8 cellular contexts compared by ENCODE assay signal in the genomic region with DNA sequence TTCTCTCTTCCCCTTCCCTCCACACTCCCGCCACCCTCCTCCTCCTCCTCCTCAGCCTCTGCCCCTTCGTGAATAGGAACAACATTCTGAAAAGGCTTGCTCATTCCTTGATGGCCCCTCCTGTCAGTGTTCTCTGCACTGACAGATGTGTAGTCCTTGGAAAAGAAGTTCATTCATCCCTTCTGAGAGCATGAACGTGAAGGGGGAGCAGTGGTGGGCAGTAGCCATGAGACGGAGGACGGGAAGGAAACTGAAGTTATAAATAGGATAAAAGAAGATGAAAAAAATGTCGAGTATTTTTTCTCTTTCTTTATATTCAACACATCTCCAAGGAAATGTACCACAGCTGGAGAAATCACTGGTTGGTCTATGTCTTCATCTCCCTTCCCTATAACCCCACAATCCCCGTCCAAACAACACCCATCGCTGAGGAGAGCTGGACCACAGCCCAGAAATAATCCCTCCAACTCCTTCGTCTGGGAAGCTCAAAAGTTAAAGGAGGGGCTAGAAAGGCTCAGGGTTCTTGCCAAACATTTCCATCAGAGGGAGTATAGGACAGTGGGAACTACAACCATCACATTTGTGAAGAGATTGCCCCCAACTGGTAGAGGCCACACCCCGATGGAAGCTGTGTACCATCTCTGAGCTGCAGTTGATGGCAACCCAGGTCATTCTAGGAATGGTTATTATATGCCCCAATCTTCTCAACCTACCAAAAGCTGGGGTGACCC. TPM values are rescaled to one million over a fixed set of nuclear protein-coding genes. Genes with fewer than 3 reads are reported as not detected.
DNase-seq lines count a peak whose midpoint lies in the region; ATAC-seq and TF ChIP-seq lines count a peak whose summit lies in the region.

No MANE protein-coding gene starts in this region.

- WGBS in right lobe of liver (ENCODE audit: insufficient coverage, low coverage, low lambda C conversion rate, missing lambda C conversion rate), result 34% methylated on average over 9 of the region's 10 CpGs

- no peak for DNase-seq in AG10803 (ENCODE audit: low read depth)
- no peak for DNase-seq in GM23338 (ENCODE audit: low spot score)
- no peak for DNase-seq in activated naive CD8-positive, alpha-beta T cell treated with anti-CD3 and anti-CD28 coated beads for 36 hours
- DNase-seq in right lobe of liver, result no peak
- no peak for DNase-seq in NCI-H187 treated with DMSO at 0.1 percent for 48 hours (lab: John Stamatoyannopoulos, UW)
- no peak for DNase-seq in mesenteric fat pad (ENCODE audit: low spot score)
- no peak for DNase-seq in Kasumi-1 (lab: John Stamatoyannopoulos, UW)

- intact Hi-C loops in right lobe of liver (cut with DNase I), result no loop called here

- H3K79me2 ChIP-seq in GM23338 (replicated peaks; ENCODE audit: insufficient read depth), result peaks cover 5% of the 10 kb centered on the region; the same call in 1 of the 2 replicates

- TF ChIP-seq CTCF in AG10803 (conservative IDR thresholded peaks at IDR 0.05; ENCODE audit: low read length), result peak; percentile 12; the same call in 1 of the 2 replicates
- TF ChIP-seq CTCF in GM23338 (conservative IDR thresholded peaks at IDR 0.05; ENCODE audit: low read depth in 2 of 2), result peak; percentile 25 to 53; a peak in 2 of 4 replicates
- peak in 1 of 4 donors; percentile 32 for TF ChIP-seq CTCF in right lobe of liver (IDR thresholded peaks at IDR 0.05)

- no peaks in the 10 kb centered on the region for H3K9me2 ChIP-seq in GM23338 (ENCODE audit: insufficient read depth)

- H3K9me3 ChIP-seq in right lobe of liver, result no peaks in the 10 kb centered on the region

- H3F3A ChIP-seq in GM23338 (replicated peaks; ENCODE audit: low read depth), result 0 out of 2 replicates have a peak, but pooled peaks cover 10% of the 10 kb centered on the region

- H3K4me2 ChIP-seq in GM23338, result no peak overlapping the region

- ATAC-seq in GM23338, result no peak
- ATAC-seq in right lobe of liver, result peak in 3 of 4 donors; percentile 19 to 44 (median 39)
- no peak for ATAC-seq in GM21360 (IDR thresholded peaks at IDR 0.05; ENCODE audit: unreplicated experiment)

- TF ChIP-seq POLR2A in right lobe of liver (IDR thresholded peaks at IDR 0.05), result no peak

- peaks cover 25% of the 10 kb centered on the region for H3K4me1 ChIP-seq in GM23338 (ENCODE audit: insufficient read depth)
- no peaks in the 10 kb centered on the region for H3K4me1 ChIP-seq in right lobe of liver

- no peak overlapping the region for H3K27ac Mint-ChIP-seq in GM23338
- H3K27ac Mint-ChIP-seq in activated naive CD8-positive, alpha-beta T cell treated with anti-CD3 and anti-CD28 coated beads for 36 hours, result peak overlapping the region; percentile 88

- peaks cover 30% of the 10 kb centered on the region for H3K4me1 Mint-ChIP-seq in GM23338
- H3K4me1 Mint-ChIP-seq in activated naive CD8-positive, alpha-beta T cell treated with anti-CD3 and anti-CD28 coated beads for 36 hours, result peaks cover 50% of the 10 kb centered on the region

- no peak overlapping the region for H3K4me3 Mint-ChIP-seq in GM23338
- no peak overlapping the region for H3K4me3 Mint-ChIP-seq in activated naive CD8-positive, alpha-beta T cell treated with anti-CD3 and anti-CD28 coated beads for 36 hours

- H3K27me3 ChIP-seq in GM23338 (ENCODE audit: insufficient read depth) (peaks cover 39% of the 10 kb centered on the region), right lobe of liver (no peaks in the 10 kb centered on the region)

- no peaks in the 10 kb centered on the region for H3K9me3 Mint-ChIP-seq in GM23338
- peaks cover 2% of the 10 kb centered on the region for H3K9me3 Mint-ChIP-seq in activated naive CD8-positive, alpha-beta T cell treated with anti-CD3 and anti-CD28 coated beads for 36 hours

- H3K4me3 ChIP-seq in AG10803 (ENCODE audit: low read length) (no peak overlapping the region), GM23338 (no peak overlapping the region), right lobe of liver (no peak overlapping the region)

- no peak overlapping the region for H3K27ac ChIP-seq in GM23338 (ENCODE audit: low read depth)
- H3K27ac ChIP-seq in right lobe of liver, result no peak overlapping the region

- peaks cover 23% of the 10 kb centered on the region for H3K36me3 Mint-ChIP-seq in GM23338 (ENCODE audit: low read depth)
- peaks cover 4% of the 10 kb centered on the region for H3K36me3 Mint-ChIP-seq in activated naive CD8-positive, alpha-beta T cell treated with anti-CD3 and anti-CD28 coated beads for 36 hours

- H3K27me3 Mint-ChIP-seq in GM23338 (ENCODE audit: insufficient read depth, low read depth, poor library complexity), result peaks cover 39% of the 10 kb centered on the region
- no peaks in the 10 kb centered on the region for H3K27me3 Mint-ChIP-seq in activated naive CD8-positive, alpha-beta T cell treated with anti-CD3 and anti-CD28 coated beads for 36 hours

- H3K36me3 ChIP-seq in GM23338 (ENCODE audit: insufficient read depth) (peaks cover 9% of the 10 kb centered on the region; the same call in 1 of the 2 replicates), right lobe of liver (no peaks in the 10 kb centered on the region)

- peaks cover 39% of the 10 kb centered on the region for H4K20me1 ChIP-seq in GM23338 (replicated peaks; ENCODE audit: insufficient read depth)

- H2AFZ ChIP-seq in GM23338, result no peak overlapping the region

TF ChIP-seq in GM23338, 12 proteins besides CTCF, POLR2A, EP300 and RAD21 (continues in another document):
- no peak for TF ChIP-seq ZNF331 (CRISPR knock-in tag; IDR thresholded peaks at IDR 0.05; ENCODE audit: low read depth)
- no peak for TF ChIP-seq JUNB (IDR thresholded peaks at IDR 0.05; ENCODE audit: unreplicated experiment)
- TF ChIP-seq, protein P1, sequence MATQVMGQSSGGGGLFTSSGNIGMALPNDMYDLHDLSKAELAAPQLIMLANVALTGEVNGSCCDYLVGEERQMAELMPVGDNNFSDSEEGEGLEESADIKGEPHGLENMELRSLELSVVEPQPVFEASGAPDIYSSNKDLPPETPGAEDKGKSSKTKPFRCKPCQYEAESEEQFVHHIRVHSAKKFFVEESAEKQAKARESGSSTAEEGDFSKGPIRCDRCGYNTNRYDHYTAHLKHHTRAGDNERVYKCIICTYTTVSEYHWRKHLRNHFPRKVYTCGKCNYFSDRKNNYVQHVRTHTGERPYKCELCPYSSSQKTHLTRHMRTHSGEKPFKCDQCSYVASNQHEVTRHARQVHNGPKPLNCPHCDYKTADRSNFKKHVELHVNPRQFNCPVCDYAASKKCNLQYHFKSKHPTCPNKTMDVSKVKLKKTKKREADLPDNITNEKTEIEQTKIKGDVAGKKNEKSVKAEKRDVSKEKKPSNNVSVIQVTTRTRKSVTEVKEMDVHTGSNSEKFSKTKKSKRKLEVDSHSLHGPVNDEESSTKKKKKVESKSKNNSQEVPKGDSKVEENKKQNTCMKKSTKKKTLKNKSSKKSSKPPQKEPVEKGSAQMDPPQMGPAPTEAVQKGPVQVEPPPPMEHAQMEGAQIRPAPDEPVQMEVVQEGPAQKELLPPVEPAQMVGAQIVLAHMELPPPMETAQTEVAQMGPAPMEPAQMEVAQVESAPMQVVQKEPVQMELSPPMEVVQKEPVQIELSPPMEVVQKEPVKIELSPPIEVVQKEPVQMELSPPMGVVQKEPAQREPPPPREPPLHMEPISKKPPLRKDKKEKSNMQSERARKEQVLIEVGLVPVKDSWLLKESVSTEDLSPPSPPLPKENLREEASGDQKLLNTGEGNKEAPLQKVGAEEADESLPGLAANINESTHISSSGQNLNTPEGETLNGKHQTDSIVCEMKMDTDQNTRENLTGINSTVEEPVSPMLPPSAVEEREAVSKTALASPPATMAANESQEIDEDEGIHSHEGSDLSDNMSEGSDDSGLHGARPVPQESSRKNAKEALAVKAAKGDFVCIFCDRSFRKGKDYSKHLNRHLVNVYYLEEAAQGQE (IDR thresholded peaks at IDR 0.05; ENCODE audit: unreplicated experiment), result no peak
- no peak for TF ChIP-seq POLR2AphosphoS5 (IDR thresholded peaks at IDR 0.05; ENCODE audit: low read depth)
- no peak for TF ChIP-seq ZNF114 (CRISPR knock-in tag; IDR thresholded peaks at IDR 0.05)
- no peak for TF ChIP-seq CREB1 (CRISPR knock-in tag; IDR thresholded peaks at IDR 0.05; ENCODE audit: low read depth)
- no peak for TF ChIP-seq EZH2phosphoT487 (IDR thresholded peaks at IDR 0.05; ENCODE audit: unreplicated experiment)
- no peak for TF ChIP-seq EZH2 (IDR thresholded peaks at IDR 0.05; ENCODE audit: low read depth, unreplicated experiment)
- TF ChIP-seq NANOG (IDR thresholded peaks at IDR 0.05; ENCODE audit: borderline replicate concordance), result no peak
- TF ChIP-seq, protein P2, sequence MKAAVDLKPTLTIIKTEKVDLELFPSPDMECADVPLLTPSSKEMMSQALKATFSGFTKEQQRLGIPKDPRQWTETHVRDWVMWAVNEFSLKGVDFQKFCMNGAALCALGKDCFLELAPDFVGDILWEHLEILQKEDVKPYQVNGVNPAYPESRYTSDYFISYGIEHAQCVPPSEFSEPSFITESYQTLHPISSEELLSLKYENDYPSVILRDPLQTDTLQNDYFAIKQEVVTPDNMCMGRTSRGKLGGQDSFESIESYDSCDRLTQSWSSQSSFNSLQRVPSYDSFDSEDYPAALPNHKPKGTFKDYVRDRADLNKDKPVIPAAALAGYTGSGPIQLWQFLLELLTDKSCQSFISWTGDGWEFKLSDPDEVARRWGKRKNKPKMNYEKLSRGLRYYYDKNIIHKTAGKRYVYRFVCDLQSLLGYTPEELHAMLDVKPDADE (IDR thresholded peaks at IDR 0.05), result no peak
- no peak for TF ChIP-seq STAT1 (IDR thresholded peaks at IDR 0.05; ENCODE audit: unreplicated experiment)

RNA-seq across cellular contexts. Expression of a gene that starts 33.5 kb away (rescaled TPM):
- total RNA-seq in GM23338 (2014; rRNA removed; shearing (Covaris generic)), result 49.0 and 52.6 TPM in 2 replicates
- polyA plus RNA-seq in GM23338 (2016; fragmentation: Nextera tagmentation; extraction: Ambion mirVana), result 25.2 and 25.6 TPM in 2 replicates
- 100 to 1,000 TPM; 426 to 430 TPM for total RNA-seq in activated naive CD8-positive, alpha-beta T cell treated with anti-CD3 and anti-CD28 coated beads for 36 hours
- total RNA-seq in right lobe of liver (10 to 100 TPM; 14.2 to 37.2 (median 23.3) TPM), mesenteric fat pad (154 TPM)

Comparison
In these comparisons a context has a peak if more than half of its experiments do, and no peak if none do; other contexts are left out.
1. ATAC-seq: peak in right lobe of liver (3 of 4); none in GM23338 (single experiment) and GM21360 (single experiment).